Comparison of ENCODE assay signal across 8 cellular contexts in the genomic region with DNA sequence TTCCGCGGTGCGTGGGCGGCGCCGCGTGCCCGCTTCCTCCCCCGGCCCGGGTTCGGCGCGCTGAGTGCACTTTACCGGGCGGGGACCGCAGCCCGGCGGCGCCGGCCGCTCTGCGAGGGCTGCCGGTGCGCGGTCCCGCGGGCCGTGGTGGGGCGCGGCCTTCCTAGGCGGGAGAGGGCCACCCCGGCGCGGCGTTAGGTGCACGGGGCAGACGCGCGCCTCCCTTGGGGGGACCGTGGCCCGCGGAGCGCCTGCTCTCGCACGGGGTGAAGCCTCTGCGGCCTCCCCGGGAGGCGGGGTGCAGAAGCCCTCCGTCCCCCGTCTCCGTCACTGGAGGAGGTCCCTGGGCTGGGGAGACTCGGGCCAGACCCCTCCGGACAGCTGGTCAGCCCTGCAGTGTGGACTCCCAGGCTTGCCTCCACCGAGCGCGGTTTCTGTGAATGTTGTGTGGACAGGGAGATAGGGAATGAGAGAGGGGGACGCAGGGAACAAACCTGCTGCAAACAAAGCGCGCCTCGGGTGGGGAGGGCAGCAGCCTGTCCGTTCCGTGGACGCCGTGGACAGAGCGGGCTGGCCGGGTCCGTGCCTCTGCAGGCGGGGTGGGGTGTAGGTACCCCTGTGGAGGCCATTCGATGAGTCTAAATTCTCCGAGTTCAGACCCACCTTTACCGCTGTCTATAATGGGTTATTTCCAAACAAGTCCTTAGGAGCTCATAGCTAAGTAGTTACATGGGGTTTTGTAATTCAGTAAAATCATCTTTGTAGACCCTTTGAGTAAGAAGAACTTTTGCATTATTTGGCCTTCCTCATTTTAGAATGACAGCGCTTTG. TPM values are rescaled to one million over a fixed set of nuclear protein-coding genes. Genes with fewer than 3 reads are reported as not detected.
DNase-seq lines count a peak whose midpoint lies in the region; ATAC-seq and TF ChIP-seq lines count a peak whose summit lies in the region.

No MANE protein-coding gene starts in this region.

- no peaks in the 10 kb centered on the region for H3K27me3 ChIP-seq in OCI-LY1 (ENCODE audit: insufficient read depth, low read length)

- TF ChIP-seq CTCF in OCI-LY1 (IDR thresholded peaks at IDR 0.05; ENCODE audit: low read length): no peak
- no peak for TF ChIP-seq CTCF in coronary artery (IDR thresholded peaks at IDR 0.05)

- H3K36me3 ChIP-seq in OCI-LY1 (ENCODE audit: insufficient read depth, low read length): peaks cover 10% of the 10 kb centered on the region; the same call in 1 of the 2 replicates
- H3K36me3 ChIP-seq in urinary bladder (ENCODE audit: insufficient read depth): no peaks in the 10 kb centered on the region

- H3K9me2 ChIP-seq in OCI-LY1 (ENCODE audit: low read depth, low read length): no peaks in the 10 kb centered on the region

- no peaks in the 10 kb centered on the region for H3F3A ChIP-seq in OCI-LY1 (ENCODE audit: insufficient read depth, low read length)

- no peaks in the 10 kb centered on the region; the same call in none of the 2 replicates for H3K79me2 ChIP-seq in OCI-LY1 (ENCODE audit: insufficient read depth, low read length)

- H3K4me3 Mint-ChIP-seq in activated CD4-positive, alpha-beta T cell treated with anti-CD3 and anti-CD28 coated beads, Interleukin-2, amount 10 ng/mL, durations not matched to agents 7 days and 5 days: peak overlapping the region; percentile 83
- H3K4me3 Mint-ChIP-seq in memory B cell: peak overlapping the region; percentile 61

- no peaks in the 10 kb centered on the region for H3K27me3 Mint-ChIP-seq in activated CD4-positive, alpha-beta T cell treated with anti-CD3 and anti-CD28 coated beads, Interleukin-2, amount 10 ng/mL, durations not matched to agents 7 days and 5 days
- H3K27me3 Mint-ChIP-seq in memory B cell: no peaks in the 10 kb centered on the region

- H3K9me3 ChIP-seq in OCI-LY1 (ENCODE audit: low read length): 0 out of 2 replicates have a peak, but pooled peaks cover 6% of the 10 kb centered on the region

- peaks cover 21% of the 10 kb centered on the region for H3K4me1 Mint-ChIP-seq in activated CD4-positive, alpha-beta T cell treated with anti-CD3 and anti-CD28 coated beads, Interleukin-2, amount 10 ng/mL, durations not matched to agents 7 days and 5 days
- H3K4me1 Mint-ChIP-seq in memory B cell: peaks cover 15% of the 10 kb centered on the region

- peak overlapping the region; percentile 87 for H3K9ac ChIP-seq in OCI-LY1 (ENCODE audit: low read length)

- ATAC-seq in HG02623 (IDR thresholded peaks at IDR 0.05; ENCODE audit: unreplicated experiment) (peak; percentile 6), memory B cell (ENCODE audit: low read depth) (no peak)

- H3K36me3 Mint-ChIP-seq in activated CD4-positive, alpha-beta T cell treated with anti-CD3 and anti-CD28 coated beads, Interleukin-2, amount 10 ng/mL, durations not matched to agents 7 days and 5 days (ENCODE audit: low read depth): peaks cover 11% of the 10 kb centered on the region
- peaks cover 3% of the 10 kb centered on the region for H3K36me3 Mint-ChIP-seq in memory B cell

- DNase-seq in activated CD4-positive, alpha-beta T cell treated with anti-CD3 and anti-CD28 coated beads, Interleukin-2, amount 10 ng/mL, durations not matched to agents 7 days and 5 days: peak; percentile 38
- no peak for DNase-seq in activated CD4-positive, alpha-beta T cell treated with anti-CD3 and anti-CD28 coated beads, Interleukin-2, amount 50 U/mL, for 4 hours
- DNase-seq in coronary artery (ENCODE audit: low spot score): no peak
- DNase-seq in memory B cell (ENCODE audit: low spot score in 2 of 2): no peak
- no peak for DNase-seq in central memory CD4-positive, alpha-beta T cell

- WGBS in urinary bladder: under 1% methylated on average over 72 of the region's 72 CpGs

- peak overlapping the region; percentile 98 for H3K4me2 ChIP-seq in OCI-LY1 (ENCODE audit: low read length)

- H3K4me1 ChIP-seq in OCI-LY1 (ENCODE audit: insufficient read depth, low read length, severe bottlenecking) (peaks cover 21% of the 10 kb centered on the region), urinary bladder (ENCODE audit: insufficient read depth) (no peaks in the 10 kb centered on the region)

- no peaks in the 10 kb centered on the region for H4K20me1 ChIP-seq in OCI-LY1 (ENCODE audit: insufficient read depth, low read length)

- no peak overlapping the region for H2AFZ ChIP-seq in OCI-LY1 (ENCODE audit: low read length)

- H3K27ac ChIP-seq in OCI-LY1 (ENCODE audit: low read depth, low read length, poor library complexity, severe bottlenecking): no peak overlapping the region
- H3K27ac ChIP-seq in coronary artery: peak overlapping the region; percentile 80 to 96
- H3K27ac ChIP-seq in urinary bladder (ENCODE audit: low read depth): no peak overlapping the region

- H3K4me3 ChIP-seq in OCI-LY1 (ENCODE audit: low read depth, low read length, poor library complexity, severe bottlenecking) (peak overlapping the region; percentile 93), coronary artery (peak overlapping the region; percentile 99), urinary bladder (ENCODE audit: low read depth, low read length) (peak overlapping the region; percentile 84)

- POLR2A ChIA-PET in activated CD4-positive, alpha-beta T cell treated with anti-CD3 and anti-CD28 coated beads, Interleukin-2, amount 10 ng/mL, durations not matched to agents 7 days and 5 days (lab: Charles Lee): no interaction called here

- H3K27ac Mint-ChIP-seq in activated CD4-positive, alpha-beta T cell treated with anti-CD3 and anti-CD28 coated beads, Interleukin-2, amount 10 ng/mL, durations not matched to agents 7 days and 5 days: peak overlapping the region; percentile 62
- H3K27ac Mint-ChIP-seq in memory B cell: no peak overlapping the region

- H3K9me3 Mint-ChIP-seq in activated CD4-positive, alpha-beta T cell treated with anti-CD3 and anti-CD28 coated beads, Interleukin-2, amount 10 ng/mL, durations not matched to agents 7 days and 5 days: no peaks in the 10 kb centered on the region
- H3K9me3 Mint-ChIP-seq in memory B cell: peaks cover 2% of the 10 kb centered on the region

- CTCF ChIA-PET in activated CD4-positive, alpha-beta T cell treated with anti-CD3 and anti-CD28 coated beads, Interleukin-2, amount 10 ng/mL, durations not matched to agents 7 days and 5 days (lab: Charles Lee): interaction anchor here (0.9 to 1.0 kb wide), 2 partner anchors 12 to 111 kb away, joined by 3 read pairs; no protein-coding TSS in a partner anchor

RNA-seq across cellular contexts. Expression of gene TBCD, which starts 0.7 kb away (rescaled TPM):
- 100 to 1,000 TPM; 155 to 157 TPM for total RNA-seq in activated CD4-positive, alpha-beta T cell treated with anti-CD3 and anti-CD28 coated beads, Interleukin-2, amount 10 ng/mL, durations not matched to agents 7 days and 5 days
- 57.9 TPM for total RNA-seq in urinary bladder
- 77.6 TPM for polyA plus RNA-seq in urinary bladder

RNA-seq across cellular contexts. Expression of gene FN3K, which starts 17.2 kb away (rescaled TPM):
- total RNA-seq in activated CD4-positive, alpha-beta T cell treated with anti-CD3 and anti-CD28 coated beads, Interleukin-2, amount 10 ng/mL, durations not matched to agents 7 days and 5 days: 1 to 10 TPM; 2.0 to 4.2 TPM
- total RNA-seq in urinary bladder: 3.4 TPM
- polyA plus RNA-seq in urinary bladder: 13.4 TPM

RNA-seq across cellular contexts. Expression of gene FN3KRP, which starts 36.1 kb away (rescaled TPM):
- 10 to 100 TPM; 37.8 to 40.9 TPM for total RNA-seq in activated CD4-positive, alpha-beta T cell treated with anti-CD3 and anti-CD28 coated beads, Interleukin-2, amount 10 ng/mL, durations not matched to agents 7 days and 5 days
- total RNA-seq in urinary bladder: 19.4 TPM
- polyA plus RNA-seq in urinary bladder: 40.9 TPM

RNA-seq across cellular contexts. Expression of gene RAB40B, which starts 54.1 kb away (rescaled TPM):
- total RNA-seq in activated CD4-positive, alpha-beta T cell treated with anti-CD3 and anti-CD28 coated beads, Interleukin-2, amount 10 ng/mL, durations not matched to agents 7 days and 5 days: 1 to 10 TPM; 1.7 to 2.2 TPM
- total RNA-seq in urinary bladder: 9.8 TPM
- polyA plus RNA-seq in urinary bladder: 25.7 TPM

Comparison
In these comparisons a context has a peak if more than half of its experiments do, and no peak if none do; other contexts are left out.
1. H3K27ac ChIP-seq: peak in coronary artery (2 of 2); none in OCI-LY1 (single experiment) and urinary bladder (single experiment).
2. Peak in every context shown above with its lines, with median percentiles within 50 percentile points of each other: H3K4me3 ChIP-seq.